Comparison of ENCODE assay signal across 2 cellular contexts in genomic region chr11:126039485-126040271, GRCh38.
TF ChIP-seq lines count a peak whose summit lies in the region.

No MANE protein-coding gene starts in this region.

TF ChIP-seq in HepG2, 621 proteins besides CTCF, POLR2A, EP300 and RAD21:
- TF ChIP-seq NFIB (CRISPR knock-in tag; IDR thresholded peaks at IDR 0.05; ENCODE audit: borderline replicate concordance) = no peak
- TF ChIP-seq MAFK (conservative IDR thresholded peaks at IDR 0.05 in 1 of 2, IDR thresholded peaks at IDR 0.05 in 1 of 2; ENCODE audit: low read length in 2 of 2) = 0 out of 4 replicates have a peak, but pooled peaks have one; percentile 14

TF ChIP-seq in WTC11, 78 proteins besides CTCF, POLR2A, EP300 and RAD21:
- TF ChIP-seq GABPB1 (CRISPR knock-in tag; IDR thresholded peaks at IDR 0.05) (no peak), SP1 (CRISPR knock-in tag; conservative IDR thresholded peaks at IDR 0.05) (no peak)
TF ChIP-seq in WTC11: peak in this region for 0.
